In genomic region chr19:35211545-35212230, GRCh38 we compare ENCODE assay signal across 8 cellular contexts. TPM values are rescaled to one million over a fixed set of nuclear protein-coding genes. Genes with fewer than 3 reads are reported as not detected.
DNase-seq lines count a peak whose midpoint lies in the region; ATAC-seq and TF ChIP-seq lines count a peak whose summit lies in the region.
"Had no signal": no experiment of that assay in that cellular context is flagged by ENCODE, and none has a peak within 500 bp of the region (broad histone marks: within the 10 kb centered on the region; RNA-seq: fewer than 3 reads in every experiment).

No MANE protein-coding gene starts in this region.

- H3K27ac Mint-ChIP-seq in T-helper 17 cell, result peak overlapping the region; percentile 99
- H3K27ac Mint-ChIP-seq in memory B cell, result peak overlapping the region; percentile 97
- H3K27ac Mint-ChIP-seq in endothelial cell (ENCODE audit: unreplicated experiment), result no peak overlapping the region

- H3K4me1 ChIP-seq in transverse colon, result peaks cover 8 to 37% (median 12%) of the 10 kb centered on the region in 4 donors

- peak; percentile 65 for ATAC-seq in T-helper 17 cell
- ATAC-seq in memory B cell (ENCODE audit: low read depth), result peak; percentile 36
- no peak for ATAC-seq in GM18861 (IDR thresholded peaks at IDR 0.05; ENCODE audit: unreplicated experiment)

- H3K36me3 Mint-ChIP-seq in T-helper 17 cell (ENCODE audit: low read depth), result no peaks in the 10 kb centered on the region
- H3K36me3 Mint-ChIP-seq in memory B cell, result peaks cover 2% of the 10 kb centered on the region
- H3K36me3 Mint-ChIP-seq in endothelial cell (ENCODE audit: low read depth, unreplicated experiment), result peaks cover 3% of the 10 kb centered on the region

- H3K9me3 Mint-ChIP-seq in memory B cell, result no peaks in the 10 kb centered on the region
- H3K9me3 Mint-ChIP-seq in endothelial cell (ENCODE audit: unreplicated experiment), result no peaks in the 10 kb centered on the region

- H3K4me3 Mint-ChIP-seq in T-helper 17 cell (peak overlapping the region; percentile 84), memory B cell (peak overlapping the region; percentile 45), endothelial cell (ENCODE audit: unreplicated experiment) (no peak overlapping the region)

- no peaks in the 10 kb centered on the region for H3K27me3 ChIP-seq in transverse colon

- intact Hi-C loops in transverse colon (cut with DNase I; ENCODE audit: low total_unique reads), result no loop called here

- peak overlapping the region; percentile 71 to 81 (median 75) for H3K27ac ChIP-seq in transverse colon

- no peaks in the 10 kb centered on the region for H3K36me3 ChIP-seq in transverse colon

- H3K9me3 ChIP-seq in T-helper 17 cell (ENCODE audit: control insufficient read depth, low read length, poor library complexity, severe bottlenecking), result no peaks in the 10 kb centered on the region
- H3K9me3 ChIP-seq in transverse colon, result no peaks in the 10 kb centered on the region

- 65% methylated on average over 7 of the region's 7 CpGs; no CpG with 5 or more reads in 1 of the 2 donors for WGBS in transverse colon (ENCODE audit: low coverage in 1 of 2), 2 donors

- TF ChIP-seq EP300 in transverse colon (IDR thresholded peaks at IDR 0.05; ENCODE audit: low read depth), result no peak

- H3K4me1 Mint-ChIP-seq in T-helper 17 cell (peaks cover 42% of the 10 kb centered on the region), memory B cell (peaks cover 49% of the 10 kb centered on the region), endothelial cell (ENCODE audit: unreplicated experiment) (no peaks in the 10 kb centered on the region)

- H3K27me3 Mint-ChIP-seq in T-helper 17 cell (no peaks in the 10 kb centered on the region), memory B cell (no peaks in the 10 kb centered on the region), endothelial cell (ENCODE audit: unreplicated experiment) (peaks cover 1% of the 10 kb centered on the region)

- DNase-seq in T-helper 17 cell (peak; percentile 56 to 79 (median 78)), memory B cell (ENCODE audit: low spot score in 2 of 2) (peak; percentile 55 to 60), transverse colon (peak; percentile 70), 8988T (no peak), endothelial cell (ENCODE audit: low spot score) (no peak)
- peak; percentile 65 for DNase-seq in activated naive CD4-positive, alpha-beta T cell treated with Interleukin-2 at 50 U/mL for 16 hours

- H3K4me3 ChIP-seq in transverse colon, result no peak overlapping the region

- in situ Hi-C loops in transverse colon (cut with MboI; ENCODE audit: low pct_ligation_motif_present in 1 of 4, low pct_unique_long_range_greater_than_20kb in 1 of 4, low sequenced_read_pairs in 3 of 4), result no loop called here

- no peak for TF ChIP-seq POLR2A in transverse colon (IDR thresholded peaks at IDR 0.05)

- no peak for TF ChIP-seq CTCF in transverse colon (IDR thresholded peaks at IDR 0.05)
- no peak for TF ChIP-seq CTCF in endothelial cell (IDR thresholded peaks at IDR 0.05; ENCODE audit: unreplicated experiment)

RNA-seq across cellular contexts. Expression of gene FAM187B, which starts 16.9 kb away (rescaled TPM):
- total RNA-seq in T-helper 17 cell (not detected), transverse colon (not detected), endothelial cell (ENCODE audit: unreplicated experiment) (not detected)
- total RNA-seq: kidney epithelial cell had no signal

RNA-seq across cellular contexts. Expression of gene LSR, which starts 37.1 kb away (rescaled TPM):
- total RNA-seq in T-helper 17 cell, result 10 to 100 TPM; 42.6 to 44.5 TPM
- total RNA-seq in transverse colon, result 100 to 1,000 TPM; 124 to 484 (median 330) TPM
- 35.9 TPM for total RNA-seq in endothelial cell (ENCODE audit: unreplicated experiment)

RNA-seq across cellular contexts. Expression of gene USF2, which starts 57.1 kb away (rescaled TPM):
- total RNA-seq in T-helper 17 cell (100 to 1,000 TPM; 204 to 299 TPM), transverse colon (100 to 1,000 TPM in 3 of 4 donors, 10 to 100 TPM in 1; 95.9 to 207 (median 140) TPM), endothelial cell (ENCODE audit: unreplicated experiment) (92.2 TPM)

RNA-seq across cellular contexts. Expression of gene FXYD5, which starts 57.2 kb away (rescaled TPM):
- total RNA-seq in T-helper 17 cell, result 100 to 1,000 TPM; 533 to 557 TPM
- total RNA-seq in transverse colon, result 10 to 100 TPM in 2 of 4 donors, 1 to 10 TPM in 2; 2.0 to 57.2 (median 15.1) TPM
- total RNA-seq in endothelial cell (ENCODE audit: unreplicated experiment), result 78.7 TPM

Comparison
In these comparisons a context has a peak if more than half of its experiments do, and no peak if none do; other contexts are left out.
1. DNase-seq: peak in T-helper 17 cell (3 of 3), activated naive CD4-positive, alpha-beta T cell treated with Interleukin-2 at 50 U/mL for 16 hours (single experiment), memory B cell (2 of 2) and transverse colon (single experiment); none in 8988T (single experiment) and endothelial cell (single experiment).